ENCODE assay signal across 9 cellular contexts in the genomic region with DNA sequence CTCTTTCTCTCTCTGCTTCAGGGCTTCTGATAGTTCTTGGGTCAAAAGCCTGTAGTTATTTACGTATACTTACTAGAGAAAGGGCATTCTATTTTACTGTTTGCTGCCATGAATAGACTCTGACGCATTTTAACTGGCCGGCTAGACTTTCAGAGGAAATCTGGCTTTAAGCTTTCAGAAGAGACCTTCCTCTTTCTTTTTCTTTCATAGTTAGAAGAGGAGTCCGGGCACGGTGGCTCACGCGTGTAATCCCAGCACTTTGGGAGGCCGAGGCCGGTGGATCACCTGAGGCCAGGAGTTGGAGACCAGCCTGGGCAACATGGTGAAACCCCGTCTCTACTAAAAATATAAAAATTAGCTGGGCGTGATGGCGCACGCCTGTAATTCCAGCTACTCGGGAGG. TPM values are rescaled to one million over a fixed set of nuclear protein-coding genes. Genes with fewer than 3 reads are reported as not detected.
DNase-seq lines count a peak whose midpoint lies in the region; ATAC-seq and TF ChIP-seq lines count a peak whose summit lies in the region.
"Not testable (repeated sequence)": the region's sequence is repeated elsewhere in the genome, so short reads cannot be mapped to it uniquely, and the experiment has no call there.
"Had no signal": no experiment of that assay in that cellular context is flagged by ENCODE, and none has a peak within 500 bp of the region (broad histone marks: within the 10 kb centered on the region; RNA-seq: fewer than 3 reads in every experiment).

No MANE protein-coding gene starts in this region.

- not testable (repeated sequence) for TF ChIP-seq POLR2A in stomach (IDR thresholded peaks at IDR 0.05)

- H3K4me3 Mint-ChIP-seq in naive B cell, result peak overlapping the region in 7 of 8 donors; percentile 25 to 76 (median 66)

- peak overlapping the region in 27 of 59 donors; percentile 1 to 50 (median 27) for H3K4me3 ChIP-seq in dorsolateral prefrontal cortex
- H3K4me3 ChIP-seq in stomach, result not testable (repeated sequence)

- H3K9me3 Mint-ChIP-seq in naive B cell, result not testable (repeated sequence)

- H3K4me1 ChIP-seq in stomach, result peaks cover 0 to 10% (median 0%) of the 10 kb centered on the region in 4 donors

- WGBS in stomach, 5 donors, result 64 to 80% (median 75%) methylated on average over 14 of the region's 14 CpGs

- H3K27ac Mint-ChIP-seq in naive B cell, result peak overlapping the region in 3 of 6 donors; percentile 44 to 78 (median 68)

- intact Hi-C loops in dorsolateral prefrontal cortex (cut with DNase I); left ventricle myocardium superior (cut with micrococcal nuclease); stomach (cut with DNase I; ENCODE audit: low total_unique reads): not testable (repeated sequence)

- H3K27ac ChIP-seq in dorsolateral prefrontal cortex (peak overlapping the region in 52 of 59 donors; percentile 2 to 87 (median 54)), stomach (peak overlapping the region in 4 of 5 donors; percentile 59 to 69 (median 62))

- not testable (repeated sequence) for H3K36me3 ChIP-seq in stomach

- not testable (repeated sequence) for TF ChIP-seq CTCF in dorsolateral prefrontal cortex (IDR thresholded peaks at IDR 0.05 in 54 of 56, conservative IDR thresholded peaks at IDR 0.05 in 2 of 56; ENCODE audit: low read depth in 1 of 56, partially characterized antibody in 56 of 56); stomach (IDR thresholded peaks at IDR 0.05)

- DNase-seq in Ammon's horn (ENCODE audit: low spot score) (peak; percentile 46), KBM-7 (peak; percentile 68), SK-MEL-5 (ENCODE audit: low read depth, low spot score) (peak; percentile 83), naive B cell (peak; percentile 17)
- not testable (repeated sequence) for DNase-seq in dorsolateral prefrontal cortex, left ventricle myocardium superior, stomach

- not testable (repeated sequence) for H3K27me3 ChIP-seq in dorsolateral prefrontal cortex, stomach

- H3K27me3 Mint-ChIP-seq in naive B cell, result peaks cover 13 to 23% (median 22%) of the 10 kb centered on the region in 3 donors

- in situ Hi-C loops in KBM-7 (cut with MboI; ENCODE audit: low pct_unique_long_range_greater_than_20kb, low sequenced_read_pairs); SK-MEL-5 (cut with HindIII; ENCODE audit: low pct_unique_long_range_greater_than_20kb, low sequenced_read_pairs): not testable (repeated sequence)

- peak; percentile 55 for ATAC-seq in GM19328 (IDR thresholded peaks at IDR 0.05; ENCODE audit: unreplicated experiment)
- peak; percentile 22 for ATAC-seq in left ventricle myocardium superior
- peak; percentile 72 to 83 for ATAC-seq in naive B cell (ENCODE audit: low read depth in 2 of 2)

- not testable (repeated sequence) for H3K4me1 Mint-ChIP-seq in naive B cell

- not testable (repeated sequence) for TF ChIP-seq EP300 in stomach (IDR thresholded peaks at IDR 0.05)

- H3K36me3 Mint-ChIP-seq in naive B cell, result not testable (repeated sequence)

- H3K9me3 ChIP-seq in stomach, result not testable (repeated sequence)

RNA-seq across cellular contexts. Expression of a gene that starts 31.4 kb away (rescaled TPM):
- total RNA-seq in SK-MEL-5 (2014; rRNA removed; shearing (Covaris generic)), result 0.21 TPM in 1 of 2 replicates, not detected in the other
- 0.10 and 0.12 TPM in 2 replicates for polyA plus RNA-seq in SK-MEL-5 (2015; cell fraction: cytosol; rRNA removed)
- not detected in 2 replicates for polyA plus RNA-seq in SK-MEL-5 (2015; cell fraction: nucleus; rRNA removed)
- 10 to 100 TPM in 99 of 120 experiments, 1 to 10 TPM in 21; 3.4 to 46.4 (median 15.4) TPM for total RNA-seq in dorsolateral prefrontal cortex
- total RNA-seq in left ventricle myocardium superior, result 72.1 TPM
- polyA plus RNA-seq in naive B cell (ENCODE audit: low read depth in 6 of 6), result not detected
- total RNA-seq in stomach, result 10 to 100 TPM in 4 of 5 donors, 1 to 10 TPM in 1; 9.4 to 31.2 (median 14.0) TPM
- polyA plus RNA-seq in stomach, result 1 to 10 TPM; 3.2 to 9.2 (median 6.9) TPM
- total RNA-seq: HT1080 had no signal

Comparison
In these comparisons a context has a peak if more than half of its experiments do, and no peak if none do; other contexts are left out.
1. ATAC-seq: peak in every context shown above with its lines; median percentile 78 in naive B cell; 55 in GM19328; 22 in left ventricle myocardium superior.